In the genomic region with DNA sequence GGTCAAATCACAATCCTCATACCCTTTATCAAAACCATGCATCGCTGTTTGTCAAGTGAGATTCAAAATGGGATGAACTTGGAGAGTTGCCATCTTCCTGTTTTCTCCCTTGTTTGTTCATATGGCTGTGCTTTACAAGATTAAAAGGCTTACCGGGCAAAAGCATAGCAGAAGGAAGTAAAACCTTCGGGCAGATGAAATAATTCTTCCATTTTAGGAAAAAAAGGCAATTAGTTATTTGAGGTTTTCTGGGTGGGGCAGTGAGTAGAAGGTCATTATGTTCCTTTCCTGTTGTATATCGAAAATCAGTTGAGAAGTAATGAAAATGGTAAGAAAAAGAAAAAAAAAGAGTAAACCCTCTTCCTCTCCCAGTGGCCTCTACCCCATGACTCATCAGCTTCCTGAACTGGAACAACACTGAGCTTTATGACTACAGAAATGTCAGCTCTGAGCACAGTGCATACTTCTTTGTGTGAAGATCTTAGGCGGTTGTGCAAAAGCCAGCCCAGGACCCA, we compare ENCODE assay signal across 9 cellular contexts.
DNase-seq lines count a peak whose midpoint lies in the region; ATAC-seq and TF ChIP-seq lines count a peak whose summit lies in the region.
"Had no signal": no experiment of that assay in that cellular context is flagged by ENCODE, and none has a peak within 500 bp of the region (broad histone marks: within the 10 kb centered on the region; RNA-seq: fewer than 3 reads in every experiment).

No MANE protein-coding gene starts in this region.

- POLR2A ChIA-PET in activated CD4-positive, alpha-beta T cell treated with anti-CD3 and anti-CD28 coated beads for 36 hours (lab: Charles Lee), result no interaction called here
- POLR2A ChIA-PET in activated CD4-positive, alpha-beta T cell treated with anti-CD3 and anti-CD28 coated beads, Interleukin-2, amount 10 ng/mL, durations not matched to agents 7 days and 5 days (lab: Charles Lee), result no interaction called here

- H4K20me1 ChIP-seq in MM.1S (ENCODE audit: insufficient read depth, low read length), result no peaks in the 10 kb centered on the region

- no peaks in the 10 kb centered on the region for H3K79me2 ChIP-seq in MM.1S (ENCODE audit: low read length)

- no peak overlapping the region for H2AFZ ChIP-seq in MM.1S (ENCODE audit: low read length)

- H3F3A ChIP-seq in MM.1S (ENCODE audit: insufficient read depth, low read length), result no peaks in the 10 kb centered on the region

- CTCF ChIA-PET in activated CD4-positive, alpha-beta T cell treated with anti-CD3 and anti-CD28 coated beads for 36 hours (lab: Charles Lee), result interaction anchor here (0.7 kb wide), 1 partner anchor 9 kb away, joined by 3 read pairs; no protein-coding TSS in a partner anchor
- CTCF ChIA-PET in activated CD4-positive, alpha-beta T cell treated with anti-CD3 and anti-CD28 coated beads, Interleukin-2, amount 10 ng/mL, durations not matched to agents 7 days and 5 days (lab: Charles Lee), result no interaction called here

- H3K36me3 Mint-ChIP-seq in activated CD4-positive, alpha-beta T cell treated with anti-CD3 and anti-CD28 coated beads for 36 hours (ENCODE audit: low read depth), result no peaks in the 10 kb centered on the region
- no peaks in the 10 kb centered on the region for H3K36me3 Mint-ChIP-seq in activated CD4-positive, alpha-beta T cell treated with anti-CD3 and anti-CD28 coated beads, Interleukin-2, amount 10 ng/mL, durations not matched to agents 7 days and 5 days (ENCODE audit: low read depth)
- no peaks in the 10 kb centered on the region for H3K36me3 Mint-ChIP-seq in immature natural killer cell
- H3K36me3 Mint-ChIP-seq: CD8-positive, alpha-beta T cell had no signal

- no peak overlapping the region for H3K9ac ChIP-seq in MM.1S (ENCODE audit: low read length)

- H3K27ac ChIP-seq in upper lobe of right lung, result no peak overlapping the region
- no peak overlapping the region; the same call in 1 of the 2 replicates for H3K27ac ChIP-seq in MM.1S (ENCODE audit: low read length)

- H3K4me1 ChIP-seq in upper lobe of right lung (peaks cover 4% of the 10 kb centered on the region), MM.1S (ENCODE audit: low read length) (no peaks in the 10 kb centered on the region)

- H3K9me3 ChIP-seq in upper lobe of right lung, result no peaks in the 10 kb centered on the region
- H3K9me3 ChIP-seq in MM.1S (replicated peaks; ENCODE audit: insufficient read depth, low read length), result no peaks in the 10 kb centered on the region

- peak; percentile 4 for DNase-seq in activated CD4-positive, alpha-beta T cell treated with anti-CD3 and anti-CD28 coated beads for 36 hours
- DNase-seq in activated CD4-positive, alpha-beta T cell treated with anti-CD3 and anti-CD28 coated beads, Interleukin-2, amount 10 ng/mL, durations not matched to agents 7 days and 5 days, result no peak
- peak; percentile 9 to 23 (median 18) for DNase-seq in immature natural killer cell
- no peak for DNase-seq in upper lobe of right lung
- DNase-seq in MM.1S, result no peak
- DNase-seq in UCSD-AML1 (lab: John Stamatoyannopoulos, UW; ENCODE audit: unreplicated experiment), result no peak
- DNase-seq: CD8-positive, alpha-beta T cell had no signal

- no peak overlapping the region for H3K4me2 ChIP-seq in MM.1S (ENCODE audit: low read depth, low read length)

- H3K36me3 ChIP-seq in upper lobe of right lung (no peaks in the 10 kb centered on the region), MM.1S (replicated peaks; ENCODE audit: insufficient read depth, low read length) (no peaks in the 10 kb centered on the region)

- H3K4me1 Mint-ChIP-seq in activated CD4-positive, alpha-beta T cell treated with anti-CD3 and anti-CD28 coated beads for 36 hours, result no peaks in the 10 kb centered on the region
- no peaks in the 10 kb centered on the region for H3K4me1 Mint-ChIP-seq in activated CD4-positive, alpha-beta T cell treated with anti-CD3 and anti-CD28 coated beads, Interleukin-2, amount 10 ng/mL, durations not matched to agents 7 days and 5 days
- H3K4me1 Mint-ChIP-seq in immature natural killer cell, result peaks cover 7 to 14% of the 10 kb centered on the region in 2 donors

- H3K9me3 Mint-ChIP-seq in activated CD4-positive, alpha-beta T cell treated with anti-CD3 and anti-CD28 coated beads for 36 hours (ENCODE audit: low read depth), result peaks cover 2% of the 10 kb centered on the region
- peaks cover 2% of the 10 kb centered on the region for H3K9me3 Mint-ChIP-seq in activated CD4-positive, alpha-beta T cell treated with anti-CD3 and anti-CD28 coated beads, Interleukin-2, amount 10 ng/mL, durations not matched to agents 7 days and 5 days
- H3K9me3 Mint-ChIP-seq in immature natural killer cell, result peaks cover 0 to 10% (median 0%) of the 10 kb centered on the region in 6 donors

- H3K9me2 ChIP-seq in MM.1S (replicated peaks; ENCODE audit: insufficient read depth, low read length), result no peaks in the 10 kb centered on the region

- ATAC-seq in activated CD4-positive, alpha-beta T cell treated with anti-CD3 and anti-CD28 coated beads for 36 hours, result peak; percentile 47
- peak; percentile 36 for ATAC-seq in upper lobe of right lung
- ATAC-seq in GM19463 (IDR thresholded peaks at IDR 0.05; ENCODE audit: unreplicated experiment), result no peak
- ATAC-seq: CD8-positive, alpha-beta T cell had no signal

- H3K4me3 Mint-ChIP-seq in activated CD4-positive, alpha-beta T cell treated with anti-CD3 and anti-CD28 coated beads for 36 hours, result no peak overlapping the region
- no peak overlapping the region for H3K4me3 Mint-ChIP-seq in activated CD4-positive, alpha-beta T cell treated with anti-CD3 and anti-CD28 coated beads, Interleukin-2, amount 10 ng/mL, durations not matched to agents 7 days and 5 days
- no peak overlapping the region for H3K4me3 Mint-ChIP-seq in immature natural killer cell
- H3K4me3 Mint-ChIP-seq: CD8-positive, alpha-beta T cell had no signal

- no peaks in the 10 kb centered on the region for H3K27me3 Mint-ChIP-seq in activated CD4-positive, alpha-beta T cell treated with anti-CD3 and anti-CD28 coated beads for 36 hours
- H3K27me3 Mint-ChIP-seq in activated CD4-positive, alpha-beta T cell treated with anti-CD3 and anti-CD28 coated beads, Interleukin-2, amount 10 ng/mL, durations not matched to agents 7 days and 5 days, result no peaks in the 10 kb centered on the region
- peaks cover 0 to 1% (median 0%) of the 10 kb centered on the region in 3 donors for H3K27me3 Mint-ChIP-seq in immature natural killer cell (ENCODE audit: low read depth in 3 of 3)

- intact Hi-C loops in activated CD4-positive, alpha-beta T cell treated with anti-CD3 and anti-CD28 coated beads for 36 hours (cut with DNase I, micrococcal nuclease), result no loop called here
- intact Hi-C loops in upper lobe of right lung (cut with DNase I), result no loop called here

- peak overlapping the region; percentile 11; the same call in 1 of the 2 replicates for H3K4me3 ChIP-seq in WI38 (ENCODE audit: low read depth, low read length)
- no peak overlapping the region for H3K4me3 ChIP-seq in upper lobe of right lung
- H3K4me3 ChIP-seq in MM.1S (ENCODE audit: low read length), result no peak overlapping the region

- H3K27me3 ChIP-seq in upper lobe of right lung (no peaks in the 10 kb centered on the region), MM.1S (replicated peaks; ENCODE audit: insufficient read depth, low read length) (no peaks in the 10 kb centered on the region)

- TF ChIP-seq CTCF in WI38 (IDR thresholded peaks at IDR 0.05; ENCODE audit: low read depth, low read length), result no peak
- no peak for TF ChIP-seq CTCF in upper lobe of right lung (IDR thresholded peaks at IDR 0.05)
- no peak for TF ChIP-seq CTCF in MM.1S (IDR thresholded peaks at IDR 0.05; ENCODE audit: low read length)

- no peak overlapping the region for H3K27ac Mint-ChIP-seq in activated CD4-positive, alpha-beta T cell treated with anti-CD3 and anti-CD28 coated beads for 36 hours
- no peak overlapping the region for H3K27ac Mint-ChIP-seq in activated CD4-positive, alpha-beta T cell treated with anti-CD3 and anti-CD28 coated beads, Interleukin-2, amount 10 ng/mL, durations not matched to agents 7 days and 5 days
- no peak overlapping the region for H3K27ac Mint-ChIP-seq in immature natural killer cell
- H3K27ac Mint-ChIP-seq: CD8-positive, alpha-beta T cell had no signal

Comparison
In these comparisons a context has a peak if more than half of its experiments do, and no peak if none do; other contexts are left out.
1. DNase-seq: peak in activated CD4-positive, alpha-beta T cell treated with anti-CD3 and anti-CD28 coated beads for 36 hours (single experiment) and immature natural killer cell (3 of 3); none in activated CD4-positive, alpha-beta T cell treated with anti-CD3 and anti-CD28 coated beads, Interleukin-2, amount 10 ng/mL, durations not matched to agents 7 days and 5 days (single experiment), upper lobe of right lung (single experiment), MM.1S (single experiment) and UCSD-AML1 (single experiment).